Comparison of ENCODE assay signal across 31 cellular contexts in the genomic region with DNA sequence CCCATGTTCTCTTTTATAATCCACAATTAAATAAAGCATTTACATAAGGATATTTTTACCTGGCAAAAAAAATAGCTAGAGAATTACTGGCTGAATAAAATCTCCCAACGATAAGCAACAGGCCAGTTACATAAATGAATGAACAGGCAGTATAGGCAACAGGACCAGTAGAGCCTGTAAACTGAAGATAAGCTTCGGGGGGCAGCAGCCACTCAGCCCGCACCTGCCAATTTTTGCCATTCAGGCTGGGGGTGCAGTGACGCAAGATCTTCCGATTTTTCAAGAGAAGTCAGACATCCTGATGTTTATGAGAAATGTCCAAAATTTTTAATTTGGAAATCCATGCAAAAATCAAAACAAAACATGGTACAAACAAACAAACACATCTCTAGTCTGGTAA.
"Had no signal": no experiment of that assay in that cellular context is flagged by ENCODE, and none has a peak within 500 bp of the region (broad histone marks: within the 10 kb centered on the region; RNA-seq: fewer than 3 reads in every experiment).

No MANE protein-coding gene starts in this region.

- ATAC-seq: activated CD8-positive, alpha-beta memory T cell treated with anti-CD3 and anti-CD28 coated beads, Interleukin-2, amount 10 ng/mL, durations not matched to agents 7 days and 5 days; body of pancreas; Panc1 had no signal

- H3K36me3 ChIP-seq: breast epithelium, SJCRH30, WERI-Rb-1 had no signal

- H3K4me1 ChIP-seq: breast epithelium, SJCRH30 had no signal

- H3K4me3 ChIP-seq: body of pancreas, breast epithelium, SJCRH30, SK-N-MC had no signal

- DNase-seq: activated CD4-positive, alpha-beta memory T cell treated with anti-CD3 and anti-CD28 coated beads, Interleukin-2, amount 10 ng/mL, durations not matched to agents 7 days and 5 days; activated CD4-positive, alpha-beta T cell treated with anti-CD3 and anti-CD28 coated beads for 1 hour; activated CD4-positive, alpha-beta T cell treated with anti-CD3 and anti-CD28 coated beads for 48 hours; activated CD4-positive, CD25-positive, alpha-beta regulatory T cell; activated CD8-positive, alpha-beta memory T cell treated with anti-CD3 and anti-CD28 coated beads for 24 hours; activated CD8-positive, alpha-beta memory T cell treated with anti-CD3 and anti-CD28 coated beads, Interleukin-2, amount 10 ng/mL, durations not matched to agents 7 days and 5 days; activated CD8-positive, alpha-beta memory T cell treated with anti-CD3 and anti-CD28 coated beads, Interleukin-2, amount 50 U/mL, for 48 hours; activated gamma-delta T cell; activated naive CD4-positive, alpha-beta T cell treated with Interleukin-2 at 50 U/mL for 16 hours; activated naive CD8-positive, alpha-beta T cell treated with anti-CD3 and anti-CD28 coated beads, Interleukin-2, amount 10 ng/mL, durations not matched to agents 7 days and 5 days; activated T-cell treated with anti-CD3 and anti-CD28 coated beads, Interleukin-2, amount 50 U/mL, for 48 hours; body of pancreas; NCI-H1092 treated with DMSO at 0.1 percent for 48 hours; NCI-H1417; NCI-H146; NCI-H187; NCI-H2029 treated with DMSO at 0.1 percent for 48 hours; NCI-H2107; NCI-H2171; NCI-H510A; NCI-H748 treated with DMSO at 0.1 percent for 48 hours; NK-92 treated with Interleukin-12 subunit alpha and Interleukin-12 subunit beta, amount 100 ng/mL, for 24 hours; SHP77; SJCRH30; T1000; WERI-Rb-1 had no signal

- H3K9me3 ChIP-seq: body of pancreas, breast epithelium, SJCRH30 had no signal

- FAIRE-seq: astrocyte, TTC549 had no signal

- H3K27ac ChIP-seq: body of pancreas, breast epithelium, SJCRH30, SK-N-MC, WERI-Rb-1 had no signal

- H3K27me3 ChIP-seq: body of pancreas, breast epithelium, SJCRH30 had no signal
